Comparison of ENCODE assay signal across 1 cellular context in genomic region chr1:32902535-32902920, GRCh38.
A peak's percentile ranks its signal among the peaks of the same experiment; 100 is the strongest.
TF ChIP-seq lines count a peak whose summit lies in the region.

No MANE protein-coding gene starts in this region.

TF ChIP-seq in K562, 482 proteins besides CTCF, POLR2A, EP300 and RAD21 (continued from another document):
- TF ChIP-seq ZNF609 (CRISPR knock-in tag; IDR thresholded peaks at IDR 0.05; ENCODE audit: borderline replicate concordance) (no peak), NR2C2 (CRISPR knock-in tag; IDR thresholded peaks at IDR 0.05) (0 out of 2 replicates have a peak, but pooled peaks have one; percentile 2), NR2C2 (tag; IDR thresholded peaks at IDR 0.05) (no peak), ZNF740 (CRISPR knock-in tag; IDR thresholded peaks at IDR 0.05) (no peak), ZNF740 (tag; IDR thresholded peaks at IDR 0.05) (no peak)
